29 cellular contexts compared by ENCODE assay signal in the genomic region with DNA sequence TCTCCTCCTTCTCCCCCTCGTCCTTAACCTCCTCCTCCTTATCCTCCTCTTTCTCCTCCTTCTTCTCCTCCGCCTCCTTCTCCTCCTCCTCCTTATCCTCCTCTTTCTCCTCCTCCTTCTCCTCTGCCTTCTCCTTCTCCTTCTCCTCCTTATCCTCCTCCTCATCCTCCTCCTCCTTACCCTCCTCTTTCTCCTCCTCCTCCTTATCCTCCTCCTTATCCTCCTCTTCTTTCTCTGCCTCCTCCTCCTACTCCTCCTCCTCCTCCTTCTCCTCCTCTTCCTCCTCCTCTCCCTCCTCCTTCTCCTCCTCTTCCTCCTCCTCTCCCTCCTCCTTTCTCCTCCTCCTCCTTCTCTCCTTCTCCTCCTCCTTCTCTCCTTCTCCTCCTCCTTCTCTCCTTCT.
"Had no signal": no experiment of that assay in that cellular context is flagged by ENCODE, and none has a peak within 500 bp of the region (broad histone marks: within the 10 kb centered on the region; RNA-seq: fewer than 3 reads in every experiment).

No MANE protein-coding gene starts in this region.

- H3K27ac ChIP-seq: coronary artery, dorsolateral prefrontal cortex, epithelial cell of prostate, esophagus squamous epithelium, gastrocnemius medialis, heart right ventricle, left lung, lower lobe of right lung had no signal

- H3K4me3 Mint-ChIP-seq: effector memory CD8-positive, alpha-beta T cell; endodermal cell; mesothelial cell of epicardium; naive B cell had no signal

- H3K36me3 ChIP-seq: esophagus squamous epithelium, gastrocnemius medialis, heart right ventricle, left lung, lower lobe of right lung had no signal

- H3K9me3 ChIP-seq: esophagus squamous epithelium, gastrocnemius medialis, heart right ventricle, left lung, lower lobe of right lung, mucosa of descending colon had no signal

- H3K27ac Mint-ChIP-seq: endodermal cell, mesothelial cell of epicardium, naive B cell had no signal

- DNase-seq: dermis blood vessel endothelial cell; dorsolateral prefrontal cortex; effector CD4-positive, alpha-beta T cell; effector memory CD8-positive, alpha-beta T cell; endodermal cell; erythroblast; esophagus squamous epithelium; foreskin fibroblast; foreskin melanocyte; gastrocnemius medialis; glutamatergic neuron; head of caudate nucleus; heart right ventricle; hippocampal formation; left cardiac atrium; left lung; left ventricle myocardium superior; lower lobe of right lung; mesenchymal stem cell; mucosa of descending colon; naive B cell had no signal

- H3K4me1 Mint-ChIP-seq: mesothelial cell of epicardium had no signal

- FAIRE-seq: colon, endometrium, islet of Langerhans, keratinocyte had no signal

- H3K4me3 ChIP-seq: coronary artery, dorsolateral prefrontal cortex, esophagus squamous epithelium, gastrocnemius medialis, heart right ventricle, left lung, lower lobe of right lung, mucosa of descending colon had no signal

- ATAC-seq: effector memory CD8-positive, alpha-beta T cell; esophagus mucosa; gastrocnemius medialis; heart right ventricle; left cardiac atrium; left lung; left ventricle myocardium superior; lower lobe of right lung; mucosa of descending colon had no signal

- H3K9me3 Mint-ChIP-seq: effector memory CD8-positive, alpha-beta T cell; endodermal cell; mesothelial cell of epicardium had no signal

- H3K4me1 ChIP-seq: esophagus squamous epithelium, gastrocnemius medialis, heart right ventricle, left lung, lower lobe of right lung had no signal
